In genomic region chr7:136688601-136689000, GRCh38 we compare ENCODE assay signal across 27 cellular contexts.
DNase-seq lines count a peak whose midpoint lies in the region.
"Had no signal": no experiment of that assay in that cellular context is flagged by ENCODE, and none has a peak within 500 bp of the region (broad histone marks: within the 10 kb centered on the region; RNA-seq: fewer than 3 reads in every experiment).

No MANE protein-coding gene starts in this region.

- H2AK5ac ChIP-seq in trophoblast cell (ENCODE audit: low read length) = no peak overlapping the region

- peak; percentile 63 to 91 for DNase-seq in trophoblast cell
- DNase-seq in activated CD4-positive, alpha-beta T cell treated with anti-CD3 and anti-CD28 coated beads, Interleukin-2, amount 50 U/mL, for 48 hours = no peak
- DNase-seq: 8988T; ACHN; AML-193; BE2C; C1 segment of cervical spinal cord; Caco-2; Calu3; CD4-positive, alpha-beta memory T cell; CD4-positive, alpha-beta T cell; CD4-positive, CD25-positive, alpha-beta regulatory T cell; CD8-positive, alpha-beta memory T cell; CD8-positive, alpha-beta T cell; COR-L47; DMS 273 treated with DMSO at 0.1 percent for 48 hours; DMS153; DMS53; DMS79; DMS79 treated with DMSO at 0.1 percent for 48 hours; DND-41; EL had no signal

- H3K79me1 ChIP-seq in trophoblast cell (ENCODE audit: low read length) = no peaks in the 10 kb centered on the region

- no peak overlapping the region for H4K12ac ChIP-seq in trophoblast cell (ENCODE audit: low read depth, low read length)

- H3K4ac ChIP-seq in trophoblast cell (ENCODE audit: low read depth, low read length) = no peak overlapping the region

- no peak overlapping the region for H4K91ac ChIP-seq in trophoblast cell (ENCODE audit: low read depth, low read length)

- no peaks in the 10 kb centered on the region for H3K27me3 ChIP-seq in trophoblast cell (ENCODE audit: insufficient read depth, low read length)
- H3K27me3 ChIP-seq: BE2C; BLaER1; BLaER1 treated with 17β-estradiol and CSF1 and Interleukin-3, amounts not matched to agents 10 nM and 100 nM had no signal

- no peak overlapping the region for H3K14ac ChIP-seq in trophoblast cell (ENCODE audit: low read length)

- H3K36me3 ChIP-seq in trophoblast cell (ENCODE audit: control insufficient read depth in 1 of 2, insufficient read depth in 2 of 2, low read length in 2 of 2) = no peaks in the 10 kb centered on the region
- H3K36me3 ChIP-seq: BE2C; BLaER1; BLaER1 treated with 17β-estradiol and CSF1 and Interleukin-3, amounts not matched to agents 10 nM and 100 nM had no signal

- no peak overlapping the region for H3K4me2 ChIP-seq in trophoblast cell (ENCODE audit: low read length)
- H3K4me2 ChIP-seq: A549; BLaER1; BLaER1 treated with 17β-estradiol and CSF1 and Interleukin-3, amounts not matched to agents 10 nM and 100 nM had no signal

- no peak overlapping the region for H4K8ac ChIP-seq in trophoblast cell (ENCODE audit: low read depth, low read length)

- H3K4me3 ChIP-seq in trophoblast cell (ENCODE audit: low read depth, low read length) = no peak overlapping the region
- H3K4me3 ChIP-seq: A549; BLaER1; BLaER1 treated with 17β-estradiol and CSF1 and Interleukin-3, amounts not matched to agents 10 nM and 100 nM had no signal

- no peaks in the 10 kb centered on the region for H3K9me3 ChIP-seq in trophoblast cell (ENCODE audit: insufficient read depth, low read depth, low read length)
- H3K9me3 ChIP-seq: A549; BE2C; BLaER1; BLaER1 treated with 17β-estradiol and CSF1 and Interleukin-3, amounts not matched to agents 10 nM and 100 nM; Caco-2 had no signal

- H3K23ac ChIP-seq in trophoblast cell (ENCODE audit: low read length) = no peak overlapping the region

- H3K27ac ChIP-seq in trophoblast cell (ENCODE audit: low read depth, low read length) = no peak overlapping the region
- H3K27ac ChIP-seq: 22Rv1; A549; BLaER1; BLaER1 treated with 17β-estradiol and CSF1 and Interleukin-3, amounts not matched to agents 10 nM and 100 nM; C4-2B had no signal

- no peak overlapping the region for H2BK5ac ChIP-seq in trophoblast cell (ENCODE audit: low read depth, low read length, poor library complexity)

- no peak overlapping the region for H3K18ac ChIP-seq in trophoblast cell (ENCODE audit: low read length)

- H3K9ac ChIP-seq in trophoblast cell (ENCODE audit: low read length) = no peak overlapping the region
- H3K9ac ChIP-seq: BLaER1; BLaER1 treated with 17β-estradiol and CSF1 and Interleukin-3, amounts not matched to agents 10 nM and 100 nM had no signal

- H2BK12ac ChIP-seq in trophoblast cell (ENCODE audit: low read length) = no peak overlapping the region

- H3K4me1 ChIP-seq in trophoblast cell (ENCODE audit: control insufficient read depth in 1 of 2, insufficient read depth in 2 of 2, low read length in 2 of 2) = no peaks in the 10 kb centered on the region
- H3K4me1 ChIP-seq: A549; BLaER1; BLaER1 treated with 17β-estradiol and CSF1 and Interleukin-3, amounts not matched to agents 10 nM and 100 nM; Caco-2 had no signal

- no peak overlapping the region for H2BK120ac ChIP-seq in trophoblast cell (ENCODE audit: insufficient read depth, low read length, poor library complexity)

- no peaks in the 10 kb centered on the region for H3K79me2 ChIP-seq in trophoblast cell (ENCODE audit: control insufficient read depth, insufficient read depth, low read length, poor library complexity)

- no peak overlapping the region for H2AFZ ChIP-seq in trophoblast cell (ENCODE audit: insufficient read depth, low read length, poor library complexity)

- WGBS in trophoblast cell (ENCODE audit: extremely low coverage, insufficient coverage, insufficient read length) = no CpG with 5 or more reads among the region's 2 CpGs

Comparison
In these comparisons a context has a peak if more than half of its experiments do, and no peak if none do; other contexts are left out.
1. DNase-seq: peak in trophoblast cell (2 of 2); none in activated CD4-positive, alpha-beta T cell treated with anti-CD3 and anti-CD28 coated beads, Interleukin-2, amount 50 U/mL, for 48 hours (0 of 2).